ENCODE assay signal across 8 cellular contexts in genomic region chr5:177005619-177006264, GRCh38. TPM values are rescaled to one million over a fixed set of nuclear protein-coding genes. Genes with fewer than 3 reads are reported as not detected.
DNase-seq lines count a peak whose midpoint lies in the region; TF ChIP-seq lines count a peak whose summit lies in the region.

No MANE protein-coding gene starts in this region.

- H3K9me2 ChIP-seq in Loucy (replicated peaks; ENCODE audit: low read depth, low read length), result no peaks in the 10 kb centered on the region

- H3K4me3 ChIP-seq in Loucy (ENCODE audit: low read length, poor library complexity, severe bottlenecking) (peak overlapping the region; percentile 90), iPS-15b (ENCODE audit: low read depth, low read length) (peak overlapping the region; percentile 45), sigmoid colon (peak overlapping the region; percentile 86 to 96 (median 92))

- peak overlapping the region; percentile 70 for H3K9ac ChIP-seq in ES-I3 (ENCODE audit: low read depth, low read length)
- H3K9ac ChIP-seq in Loucy (ENCODE audit: low read depth, low read length, poor library complexity, severe bottlenecking), result peak overlapping the region; percentile 91
- H3K9ac ChIP-seq in iPS-15b (ENCODE audit: low read depth, low read length), result peak overlapping the region; percentile 87

- intact Hi-C loops in sigmoid colon (cut with DNase I), result no loop called here

- H3K4me1 ChIP-seq in ES-I3 (ENCODE audit: insufficient read depth, low read length) (peaks cover 10% of the 10 kb centered on the region), Loucy (ENCODE audit: insufficient read depth, low read length, poor library complexity, severe bottlenecking) (peaks cover 12% of the 10 kb centered on the region), iPS-15b (ENCODE audit: control insufficient read depth, insufficient read depth, low read length) (peaks cover 3% of the 10 kb centered on the region), sigmoid colon (peaks cover 0 to 29% (median 21%) of the 10 kb centered on the region in 4 donors)

- H3K27ac ChIP-seq in sigmoid colon, result peak overlapping the region; percentile 94 to 98 (median 98)

- peak overlapping the region; percentile 87 for H3K4me2 ChIP-seq in Loucy (ENCODE audit: low read depth, low read length, poor library complexity, severe bottlenecking)

- TF ChIP-seq POLR2A in sigmoid colon (IDR thresholded peaks at IDR 0.05), result no peak

- no peaks in the 10 kb centered on the region for H3F3A ChIP-seq in Loucy (ENCODE audit: low read depth)

- peaks cover 52% of the 10 kb centered on the region for H3K79me2 ChIP-seq in Loucy (ENCODE audit: insufficient read depth, low read length)

- H2AFZ ChIP-seq in Loucy (ENCODE audit: low read length), result peak overlapping the region; percentile 83

- DNase-seq in H4 (ENCODE audit: low spot score) (peak; percentile 58), T-helper 9 cell (peak; percentile 55), astrocyte of the hippocampus (ENCODE audit: low read depth, low spot score) (peak; percentile 90), sigmoid colon (peak; percentile 87), NCI-H1092 (lab: John Stamatoyannopoulos, UW) (no peak)

- no peak for TF ChIP-seq EP300 in sigmoid colon (IDR thresholded peaks at IDR 0.05)

- peaks cover 33% of the 10 kb centered on the region for H4K20me1 ChIP-seq in Loucy (ENCODE audit: insufficient read depth, low read length, poor library complexity, severe bottlenecking)

- H3K27me3 ChIP-seq in Loucy (ENCODE audit: insufficient read depth, low read length, poor library complexity, severe bottlenecking) (no peaks in the 10 kb centered on the region), iPS-15b (ENCODE audit: control insufficient read depth, insufficient read depth, low read length) (no peaks in the 10 kb centered on the region), sigmoid colon (no peaks in the 10 kb centered on the region)

- H3K9me3 ChIP-seq in ES-I3 (ENCODE audit: control insufficient read depth, insufficient read depth, low read length) (no peaks in the 10 kb centered on the region), Loucy (ENCODE audit: insufficient read depth, low read depth, low read length) (no peaks in the 10 kb centered on the region), iPS-15b (ENCODE audit: control insufficient read depth, insufficient read depth, low read length) (no peaks in the 10 kb centered on the region), sigmoid colon (no peaks in the 10 kb centered on the region)

- WGBS in sigmoid colon, 2 donors, result 1% methylated on average over 51 of the region's 51 CpGs

- peaks cover 5% of the 10 kb centered on the region; the same call in 1 of the 2 replicates for H3K36me3 ChIP-seq in ES-I3 (ENCODE audit: insufficient read depth, low read length)
- no peaks in the 10 kb centered on the region for H3K36me3 ChIP-seq in Loucy (ENCODE audit: insufficient read depth, low read length)
- H3K36me3 ChIP-seq in iPS-15b (ENCODE audit: control insufficient read depth, insufficient read depth, low read length), result no peaks in the 10 kb centered on the region
- H3K36me3 ChIP-seq in sigmoid colon, result no peaks in the 10 kb centered on the region

- TF ChIP-seq CTCF in Loucy (conservative IDR thresholded peaks at IDR 0.05; ENCODE audit: low read length) (peak; percentile 43), sigmoid colon (IDR thresholded peaks at IDR 0.05) (peak; percentile 13 to 68 (median 41))

RNA-seq across cellular contexts. Expression of gene UIMC1, which starts 0.8 kb away (rescaled TPM):
- 33.0 and 38.1 TPM in 2 replicates for total RNA-seq in H4 (2014; rRNA removed; shearing (Covaris generic))
- total RNA-seq in sigmoid colon, result 10 to 100 TPM; 40.2 to 96.1 (median 53.5) TPM
- polyA plus RNA-seq in sigmoid colon, result 10 to 100 TPM; 18.0 to 22.3 (median 18.0) TPM

RNA-seq across cellular contexts. Expression of gene ZNF346, which starts 16.8 kb away (rescaled TPM):
- total RNA-seq in H4 (2014; rRNA removed; shearing (Covaris generic)), result 26.2 and 31.4 TPM in 2 replicates
- 10 to 100 TPM; 12.5 to 21.9 (median 15.0) TPM for total RNA-seq in sigmoid colon
- 1 to 10 TPM; 3.0 to 8.9 (median 4.2) TPM for polyA plus RNA-seq in sigmoid colon
